In genomic region chr19:56091066-56091490, GRCh38 we compare ENCODE assay signal across 10 cellular contexts. TPM values are rescaled to one million over a fixed set of nuclear protein-coding genes. Genes with fewer than 3 reads are reported as not detected.
DNase-seq lines count a peak whose midpoint lies in the region; ATAC-seq and TF ChIP-seq lines count a peak whose summit lies in the region.
"Had no signal": no experiment of that assay in that cellular context is flagged by ENCODE, and none has a peak within 500 bp of the region (broad histone marks: within the 10 kb centered on the region; RNA-seq: fewer than 3 reads in every experiment).

No MANE protein-coding gene starts in this region.

- no peak overlapping the region for H2BK5ac ChIP-seq in H9 (ENCODE audit: insufficient read length, low read length)

- no peak overlapping the region for H2AK5ac ChIP-seq in H9 (ENCODE audit: insufficient read length, low read length)

- intact Hi-C loops in sciatic nerve (cut with DNase I) = no loop called here

- H3K9me3 ChIP-seq in H9 (ENCODE audit: control insufficient read depth, low read depth, low read length) = no peaks in the 10 kb centered on the region

- no CpG with 5 or more reads among the region's 10 CpGs for WGBS in H9 (ENCODE audit: extremely low coverage, insufficient read length, low lambda C conversion rate)

- H3K4me1 Mint-ChIP-seq in H9 (peaks cover 17 to 19% of the 10 kb centered on the region in 2 experiments), glutamatergic neuron (ENCODE audit: low read depth, unreplicated experiment) (peaks cover 15% of the 10 kb centered on the region)
- H3K4me1 Mint-ChIP-seq in activated CD8-positive, alpha-beta T cell treated with anti-CD3 and anti-CD28 coated beads, Interleukin-2, amount 10 ng/mL, durations not matched to agents 7 days and 5 days (ENCODE audit: low read depth) = peaks cover 3% of the 10 kb centered on the region

- H3K4ac ChIP-seq in H9 (ENCODE audit: low read depth, low read length) = no peak overlapping the region

- CTCF ChIA-PET in activated CD8-positive, alpha-beta T cell treated with anti-CD3 and anti-CD28 coated beads, Interleukin-2, amount 10 ng/mL, durations not matched to agents 7 days and 5 days (lab: Charles Lee) = interaction anchor here (1.0 kb wide), 1 partner anchor 10 kb away, joined by 3 read pairs; no protein-coding TSS in a partner anchor

- H3K9me3 Mint-ChIP-seq in H9 (peaks cover 8 to 12% of the 10 kb centered on the region in 2 experiments; a peak in 3 of 5 replicates), glutamatergic neuron (ENCODE audit: unreplicated experiment) (peaks cover 4% of the 10 kb centered on the region)
- peaks cover 6% of the 10 kb centered on the region for H3K9me3 Mint-ChIP-seq in activated CD8-positive, alpha-beta T cell treated with anti-CD3 and anti-CD28 coated beads, Interleukin-2, amount 10 ng/mL, durations not matched to agents 7 days and 5 days (ENCODE audit: insufficient read depth)

- no peak overlapping the region for H2BK12ac ChIP-seq in H9 (ENCODE audit: insufficient read length, low read depth, low read length)

- DNase-seq in H9 (no peak), amniotic epithelial cell (ENCODE audit: low read depth) (peak; percentile 75), glutamatergic neuron (no peak), sciatic nerve (ENCODE audit: low spot score) (no peak), NCI-H1417 treated with DMSO at 0.1 percent for 48 hours (lab: John Stamatoyannopoulos, UW) (no peak), cerebellar nuclear complex (lab: John Stamatoyannopoulos, UW) (no peak)
- DNase-seq in activated CD8-positive, alpha-beta T cell treated with anti-CD3 and anti-CD28 coated beads, Interleukin-2, amount 10 ng/mL, durations not matched to agents 7 days and 5 days = no peak
- DNase-seq: activated gamma-delta T cell; naive thymus-derived CD4-positive, alpha-beta T cell had no signal

- H3K27ac ChIP-seq in H9 (ENCODE audit: insufficient read length, low read depth, low read length) = no peak overlapping the region

- H3K56ac ChIP-seq in H9 (ENCODE audit: insufficient read length, low read depth, low read length) = no peak overlapping the region

- H2BK15ac ChIP-seq in H9 (ENCODE audit: low read depth, low read length) = no peak overlapping the region

- H3K36me3 Mint-ChIP-seq in H9 (ENCODE audit: insufficient read depth in 1 of 3, low read depth in 3 of 3) (peaks cover 38 to 62% (median 56%) of the 10 kb centered on the region in 3 experiments), glutamatergic neuron (ENCODE audit: unreplicated experiment) (peaks cover 21% of the 10 kb centered on the region)
- H3K36me3 Mint-ChIP-seq in activated CD8-positive, alpha-beta T cell treated with anti-CD3 and anti-CD28 coated beads, Interleukin-2, amount 10 ng/mL, durations not matched to agents 7 days and 5 days (ENCODE audit: low read depth) = peaks cover 37% of the 10 kb centered on the region

- H3K27me3 Mint-ChIP-seq in H9 (ENCODE audit: low read depth) (no peaks in the 10 kb centered on the region), glutamatergic neuron (ENCODE audit: unreplicated experiment) (peaks cover 9% of the 10 kb centered on the region)
- no peaks in the 10 kb centered on the region for H3K27me3 Mint-ChIP-seq in activated CD8-positive, alpha-beta T cell treated with anti-CD3 and anti-CD28 coated beads, Interleukin-2, amount 10 ng/mL, durations not matched to agents 7 days and 5 days (ENCODE audit: low read depth)
- H3K27me3 Mint-ChIP-seq: naive thymus-derived CD4-positive, alpha-beta T cell had no signal

- no peak for TF ChIP-seq CTCF in H9 (conservative IDR thresholded peaks at IDR 0.05)
- no peak for TF ChIP-seq CTCF in glutamatergic neuron (IDR thresholded peaks at IDR 0.05; ENCODE audit: partially characterized antibody, unreplicated experiment)

- no peak overlapping the region for H2AFZ ChIP-seq in H9 (ENCODE audit: low read length)

- peak overlapping the region; percentile 3 for H4K91ac ChIP-seq in H9 (ENCODE audit: insufficient read length, low read depth, low read length)

- no peak overlapping the region for H4K8ac ChIP-seq in H9 (replicated peaks; ENCODE audit: insufficient read length, low read depth, low read length)

- H3K9ac ChIP-seq in H9 (ENCODE audit: extremely low read depth, insufficient read length, low read length) = no peak overlapping the region

- no peaks in the 10 kb centered on the region; the same call in 1 of the 2 replicates for H3K79me2 ChIP-seq in H9 (ENCODE audit: insufficient read depth, low read length)

- H3K27me3 ChIP-seq in H9 (ENCODE audit: insufficient read depth, low read length) = no peaks in the 10 kb centered on the region

- POLR2A ChIA-PET in activated CD8-positive, alpha-beta T cell treated with anti-CD3 and anti-CD28 coated beads, Interleukin-2, amount 10 ng/mL, durations not matched to agents 7 days and 5 days (lab: Charles Lee) = no interaction called here

- no peak overlapping the region for H2BK20ac ChIP-seq in H9 (ENCODE audit: low read depth, low read length, poor library complexity, severe bottlenecking)

- no peaks in the 10 kb centered on the region for H4K20me1 ChIP-seq in H9 (ENCODE audit: control insufficient read depth, insufficient read depth, insufficient read length)

- peak; percentile 70 for ATAC-seq in sciatic nerve
- no peak for ATAC-seq in activated CD8-positive, alpha-beta T cell treated with anti-CD3 and anti-CD28 coated beads, Interleukin-2, amount 10 ng/mL, durations not matched to agents 7 days and 5 days
- no peak for ATAC-seq in GM21825 (IDR thresholded peaks at IDR 0.05; ENCODE audit: unreplicated experiment)

- H3K27ac Mint-ChIP-seq in H9 (peak overlapping the region in 2 of 3 experiments; percentile 15 to 81; a peak in 4 of 7 replicates), glutamatergic neuron (ENCODE audit: unreplicated experiment) (peak overlapping the region; percentile 14)
- no peak overlapping the region for H3K27ac Mint-ChIP-seq in activated CD8-positive, alpha-beta T cell treated with anti-CD3 and anti-CD28 coated beads, Interleukin-2, amount 10 ng/mL, durations not matched to agents 7 days and 5 days

- H3K18ac ChIP-seq in H9 (ENCODE audit: insufficient read length, low read depth, low read length) = no peak overlapping the region

- no peak overlapping the region for H3K4me2 ChIP-seq in H9 (ENCODE audit: insufficient read depth, insufficient read length, low read length)

- H4K5ac ChIP-seq in H9 (ENCODE audit: insufficient read length, low read depth, low read length) = no peak overlapping the region

- no peaks in the 10 kb centered on the region for H3K4me1 ChIP-seq in H9 (ENCODE audit: insufficient read depth, low read length)

- no peaks in the 10 kb centered on the region for H3K23me2 ChIP-seq in H9 (ENCODE audit: insufficient read length, low read depth, low read length, poor library complexity, severe bottlenecking)

- no peak overlapping the region for H3K23ac ChIP-seq in H9 (ENCODE audit: insufficient read length, low read depth, low read length)

- H2BK120ac ChIP-seq in H9 (ENCODE audit: low read depth, low read length, poor library complexity, severe bottlenecking) = no peak overlapping the region

- H3T11ph ChIP-seq in H9 (ENCODE audit: low read length) = no peak overlapping the region

- H3K14ac ChIP-seq in H9 (ENCODE audit: insufficient read depth, low read length) = no peak overlapping the region

- peaks cover 10% of the 10 kb centered on the region for H3K79me1 ChIP-seq in H9 (ENCODE audit: insufficient read depth, low read depth, low read length, poor library complexity, severe bottlenecking)

- H3K4me3 Mint-ChIP-seq in H9 (no peak overlapping the region), glutamatergic neuron (ENCODE audit: unreplicated experiment) (peak overlapping the region; percentile 43)
- no peak overlapping the region for H3K4me3 Mint-ChIP-seq in activated CD8-positive, alpha-beta T cell treated with anti-CD3 and anti-CD28 coated beads, Interleukin-2, amount 10 ng/mL, durations not matched to agents 7 days and 5 days
- H3K4me3 Mint-ChIP-seq: naive thymus-derived CD4-positive, alpha-beta T cell had no signal

RNA-seq across cellular contexts. Expression of gene ZNF787, which starts 30.0 kb away (rescaled TPM):
- total RNA-seq in H9 (2021) (54.6 and 55.8 TPM in 2 replicates), glutamatergic neuron (ENCODE audit: unreplicated experiment) (59.7 TPM), sciatic nerve (24.6 TPM)
- total RNA-seq in activated CD8-positive, alpha-beta T cell treated with anti-CD3 and anti-CD28 coated beads, Interleukin-2, amount 10 ng/mL, durations not matched to agents 7 days and 5 days = 10 to 100 TPM; 30.4 to 31.3 TPM

RNA-seq across cellular contexts. Expression of gene ZNF444, which starts 50.0 kb away (rescaled TPM):
- 48.8 and 49.7 TPM in 2 replicates for total RNA-seq in H9 (2021)
- 56.9 TPM for total RNA-seq in glutamatergic neuron (ENCODE audit: unreplicated experiment)
- 32.5 TPM for total RNA-seq in sciatic nerve
- total RNA-seq in activated CD8-positive, alpha-beta T cell treated with anti-CD3 and anti-CD28 coated beads, Interleukin-2, amount 10 ng/mL, durations not matched to agents 7 days and 5 days = 10 to 100 TPM; 29.3 to 30.1 TPM
